ENCODE assay signal across 8 cellular contexts in genomic region chr1:229855999-229856650, GRCh38.
DNase-seq lines count a peak whose midpoint lies in the region; ATAC-seq lines count a peak whose summit lies in the region.

No MANE protein-coding gene starts in this region.

- ATAC-seq in GM19023 (IDR thresholded peaks at IDR 0.05; ENCODE audit: unreplicated experiment) (peak; percentile 98), HG03045 (IDR thresholded peaks at IDR 0.05; ENCODE audit: unreplicated experiment) (peak; percentile 95)

- DNase-seq in CD1c-positive myeloid dendritic cell (ENCODE audit: extremely low spot score): peak; percentile 19
- DNase-seq in RPMI8226: peak; percentile 94
- DNase-seq in iPS-NIHi11 (ENCODE audit: low spot score): peak; percentile 21
- no peak for DNase-seq in mucosa of gallbladder (ENCODE audit: low spot score)
- no peak for DNase-seq in NCI-H1092 (lab: John Stamatoyannopoulos, UW)
- no peak for DNase-seq in cortex of kidney (lab: John Stamatoyannopoulos, UW)

Comparison
In these comparisons a context has a peak if more than half of its experiments do, and no peak if none do; other contexts are left out.
1. DNase-seq: peak in CD1c-positive myeloid dendritic cell (single experiment), RPMI8226 (single experiment) and iPS-NIHi11 (single experiment); none in mucosa of gallbladder (single experiment), NCI-H1092 (single experiment) and cortex of kidney (single experiment).